ENCODE assay signal across 8 cellular contexts in the genomic region with DNA sequence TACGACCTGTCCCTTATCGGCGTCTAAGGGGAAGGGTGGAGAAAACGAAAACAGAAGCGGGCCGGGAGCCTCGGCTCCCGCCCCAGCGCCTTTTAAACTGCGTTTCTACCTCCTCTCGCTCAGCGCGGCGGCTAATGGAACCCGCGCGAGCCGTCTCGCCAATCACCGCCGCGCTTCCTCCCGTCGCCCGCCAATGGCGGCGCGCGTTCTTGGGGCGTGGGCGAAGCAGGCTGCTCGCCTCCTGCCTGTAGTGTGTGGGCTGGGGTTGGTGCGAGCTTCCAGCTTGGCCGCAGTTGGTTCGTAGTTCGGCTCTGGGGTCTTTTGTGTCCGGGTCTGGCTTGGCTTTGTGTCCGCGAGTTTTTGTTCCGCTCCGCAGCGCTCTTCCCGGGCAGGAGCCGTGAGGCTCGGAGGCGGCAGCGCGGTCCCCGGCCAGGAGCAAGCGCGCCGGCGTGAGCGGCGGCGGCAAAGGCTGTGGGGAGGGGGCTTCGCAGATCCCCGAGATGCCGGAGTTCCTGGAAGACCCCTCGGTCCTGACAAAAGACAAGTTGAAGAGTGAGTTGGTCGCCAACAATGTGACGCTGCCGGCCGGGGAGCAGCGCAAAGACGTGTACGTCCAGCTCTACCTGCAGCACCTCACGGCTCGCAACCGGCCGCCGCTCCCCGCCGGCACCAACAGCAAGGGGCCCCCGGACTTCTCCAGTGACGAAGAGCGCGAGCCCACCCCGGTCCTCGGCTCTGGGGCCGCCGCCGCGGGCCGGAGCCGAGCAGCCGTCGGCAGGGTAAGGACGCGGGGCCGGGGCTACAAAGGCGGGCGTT. TPM values are rescaled to one million over a fixed set of nuclear protein-coding genes. Genes with fewer than 3 reads are reported as not detected.
DNase-seq lines count a peak whose midpoint lies in the region; ATAC-seq, FAIRE-seq and TF ChIP-seq lines count a peak whose summit lies in the region.

A gene with protein sequence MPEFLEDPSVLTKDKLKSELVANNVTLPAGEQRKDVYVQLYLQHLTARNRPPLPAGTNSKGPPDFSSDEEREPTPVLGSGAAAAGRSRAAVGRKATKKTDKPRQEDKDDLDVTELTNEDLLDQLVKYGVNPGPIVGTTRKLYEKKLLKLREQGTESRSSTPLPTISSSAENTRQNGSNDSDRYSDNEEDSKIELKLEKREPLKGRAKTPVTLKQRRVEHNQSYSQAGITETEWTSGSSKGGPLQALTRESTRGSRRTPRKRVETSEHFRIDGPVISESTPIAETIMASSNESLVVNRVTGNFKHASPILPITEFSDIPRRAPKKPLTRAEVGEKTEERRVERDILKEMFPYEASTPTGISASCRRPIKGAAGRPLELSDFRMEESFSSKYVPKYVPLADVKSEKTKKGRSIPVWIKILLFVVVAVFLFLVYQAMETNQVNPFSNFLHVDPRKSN (plus strand): TSS at position 223 of the 816 bp plus-strand sequence. CDS start 278 bp downstream, at position 501.

- H3K9me3 ChIP-seq in endothelial cell of umbilical vein (replicated peaks; ENCODE audit: control insufficient read depth, insufficient read depth, low read length) (no peaks in the 10 kb centered on the region), mononuclear cell (ENCODE audit: low read depth, low read length) (no peaks in the 10 kb centered on the region)

- TSS peak; percentile 45 for BruUV-seq in endothelial cell of umbilical vein (replicated peaks; lab: Mats Ljungman, UMichigan)

- DNase-seq in DMS153 treated with DMSO at 0.1 percent for 48 hours (lab: John Stamatoyannopoulos, UW; ENCODE audit: unreplicated experiment) (peak; percentile 88), OCI-M2 (lab: John Stamatoyannopoulos, UW; ENCODE audit: unreplicated experiment) (peak; percentile 65), activated T-cell treated with anti-CD3 and anti-CD28 coated beads for 24 hours (ENCODE audit: low read depth) (peak; percentile 95), endothelial cell of umbilical vein (ENCODE audit: low read depth, low spot score) (peak; percentile 97)
- DNase-seq in stimulated activated CD8-positive, alpha-beta memory T cell treated with anti-CD3 and anti-CD28 coated beads, Interleukin-2, amount 100 ng/mL, for 48 hours (ENCODE audit: low read depth in 2 of 2), result peak; percentile 92 to 94

- H3K4me2 ChIP-seq in endothelial cell of umbilical vein (ENCODE audit: insufficient read depth, low read length), result peak within 1 kb of the TSS; percentile 100

- peaks cover 65% of the 10 kb centered on the region for H3K79me2 ChIP-seq in endothelial cell of umbilical vein (ENCODE audit: control insufficient read depth, insufficient read depth, low read length)

- dilution Hi-C loops in endothelial cell of umbilical vein (cut with MboI; ENCODE audit: extremely low pct_ligation_motif_present, low sequenced_read_pairs), result no loop called here

- TF ChIP-seq POLR2A in endothelial cell of umbilical vein (IDR thresholded peaks at IDR 0.05; ENCODE audit: low read depth, low read length), result peak; percentile 92

- H4K20me1 ChIP-seq in endothelial cell of umbilical vein (replicated peaks; ENCODE audit: control insufficient read depth, extremely low read depth, insufficient read depth, low read length), result no peaks in the 10 kb centered on the region

- H3K4me1 ChIP-seq in endothelial cell of umbilical vein (ENCODE audit: control insufficient read depth, extremely low read depth, insufficient read depth, low read length) (peaks cover 16% of the 10 kb centered on the region), mononuclear cell (ENCODE audit: insufficient read depth, low read length) (peaks cover 50% of the 10 kb centered on the region)

- peak within 1 kb of the TSS; percentile 93 for H2AFZ ChIP-seq in endothelial cell of umbilical vein (ENCODE audit: low read depth, low read length)

- TF ChIP-seq RAD21 in Ishikawa (IDR thresholded peaks at IDR 0.05; ENCODE audit: low read depth), result no peak

- CTCF ChIA-PET in endothelial cell of umbilical vein (lab: Charles Lee), result interaction anchor here (0.6 to 5.4 kb wide), 10 partner anchors 9 to 91 kb away, joined by 3 to 63 read pairs (median 4); no protein-coding TSS in a partner anchor

- POLR2A ChIA-PET in endothelial cell of umbilical vein (lab: Charles Lee), result interaction anchor here (0.6 to 0.7 kb wide), 3 partner anchors 33 to 128 kb away, joined by 3 to 6 read pairs (median 4); no protein-coding TSS in a partner anchor

- H3K27ac ChIP-seq in endothelial cell of umbilical vein (ENCODE audit: insufficient read depth, low read depth, low read length), result peak within 1 kb of the TSS; percentile 85

- TF ChIP-seq EP300 in Ishikawa (IDR thresholded peaks at IDR 0.05; ENCODE audit: borderline replicate concordance), result no peak

- H3K4me3 ChIP-seq in endothelial cell of umbilical vein (replicated peaks in 1 of 3; ENCODE audit: insufficient read depth in 1 of 3, low read depth in 1 of 3, low read length in 3 of 3) (peak within 1 kb of the TSS; percentile 60 to 99 (median 97)), mononuclear cell (ENCODE audit: low read length) (peak within 1 kb of the TSS; percentile 99)

- no peaks in the 10 kb centered on the region for H3K36me3 ChIP-seq in endothelial cell of umbilical vein (ENCODE audit: control insufficient read depth in 2 of 2, extremely low read depth in 1 of 2, insufficient read depth in 2 of 2, low read length in 2 of 2)

- no peaks in the 10 kb centered on the region for H3K9me1 ChIP-seq in endothelial cell of umbilical vein (replicated peaks; ENCODE audit: control insufficient read depth, extremely low read depth, insufficient read depth, low read length)

- ATAC-seq in GM21619 (IDR thresholded peaks at IDR 0.05; ENCODE audit: unreplicated experiment), result peak; percentile 68

- H3K27me3 ChIP-seq in endothelial cell of umbilical vein (ENCODE audit: control insufficient read depth in 2 of 2, insufficient read depth in 2 of 2, low read length in 2 of 2) (no peaks in the 10 kb centered on the region), mononuclear cell (ENCODE audit: insufficient read depth, low read length) (no peaks in the 10 kb centered on the region)

- intact Hi-C loops in endothelial cell of umbilical vein (cut with micrococcal nuclease), result loop anchor here (1.0 to 5.0 kb wide), 8 partner anchors 12 to 388 kb away; partner anchors contain the start of genes APAF1 and SLC25A3

- no peak for FAIRE-seq in endothelial cell of umbilical vein (lab: Jason Lieb, UNC)

- TF ChIP-seq CTCF in endothelial cell of umbilical vein (IDR thresholded peaks at IDR 0.05; ENCODE audit: extremely low read depth in 1 of 2, insufficient read depth in 1 of 2, low read depth in 1 of 2, low read length in 2 of 2), result peak in 1 of 2 donors; percentile 12

- H3K9ac ChIP-seq in endothelial cell of umbilical vein (replicated peaks; ENCODE audit: extremely low read depth, insufficient read depth, low read length), result peak within 1 kb of the TSS; percentile 94

TF ChIP-seq in Ishikawa, 13 proteins besides CTCF, POLR2A, EP300 and RAD21 (continues in another document):
- peak; percentile 38; the same call in 1 of the 2 replicates for TF ChIP-seq NFIC (IDR thresholded peaks at IDR 0.05)
- TF ChIP-seq ZBTB7A (IDR thresholded peaks at IDR 0.05; ENCODE audit: low read depth), result peak; percentile 82
- peak; percentile 80; the same call in 1 of the 2 replicates for TF ChIP-seq FOXM1 (IDR thresholded peaks at IDR 0.05; ENCODE audit: borderline replicate concordance, low read depth)
- TF ChIP-seq CEBPB (IDR thresholded peaks at IDR 0.05), result no peak

TF ChIP-seq in endothelial cell of umbilical vein, 7 proteins besides CTCF, POLR2A, EP300 and RAD21:
- peak; percentile 66 for TF ChIP-seq MYC (IDR thresholded peaks at IDR 0.05; ENCODE audit: low read depth, low read length)
- no peak for TF ChIP-seq EZH2 (IDR thresholded peaks at IDR 0.05; ENCODE audit: borderline replicate concordance, low read depth, low read length, severe bottlenecking)
- no peak for TF ChIP-seq FOS (IDR thresholded peaks at IDR 0.05; ENCODE audit: borderline replicate concordance, insufficient read depth, low read length)
- TF ChIP-seq, protein P1, sequence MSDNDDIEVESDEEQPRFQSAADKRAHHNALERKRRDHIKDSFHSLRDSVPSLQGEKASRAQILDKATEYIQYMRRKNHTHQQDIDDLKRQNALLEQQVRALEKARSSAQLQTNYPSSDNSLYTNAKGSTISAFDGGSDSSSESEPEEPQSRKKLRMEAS (IDR thresholded peaks at IDR 0.05; ENCODE audit: insufficient read depth, insufficient read length), result no peak
- TF ChIP-seq POLR2AphosphoS5 (IDR thresholded peaks at IDR 0.05; ENCODE audit: insufficient read depth, low read depth, low read length), result peak; percentile 97
- TF ChIP-seq GATA2 (IDR thresholded peaks at IDR 0.05; ENCODE audit: insufficient read depth, insufficient read length, low read depth, low read length), result no peak
- TF ChIP-seq JUN (IDR thresholded peaks at IDR 0.05; ENCODE audit: borderline replicate concordance, insufficient read depth, insufficient read length, low read depth), result no peak

RNA-seq across cellular contexts. Expression of the gene that starts here (rescaled TPM):
- total RNA-seq in endothelial cell of umbilical vein (139 and 150 TPM in 2 replicates), mononuclear cell (221 TPM)
- 19.5 and 27.8 TPM in 2 replicates for polyA plus RNA-seq in endothelial cell of umbilical vein
- polyA plus RNA-seq in endothelial cell of umbilical vein (2011; cell fraction: cytosol; rRNA removed), result 40.8 and 43.5 TPM in 2 replicates
- polyA plus RNA-seq in endothelial cell of umbilical vein (2011; cell fraction: nucleus; rRNA removed), result 44.9 and 71.1 TPM in 2 replicates
- polyA plus RNA-seq in endothelial cell of umbilical vein (2012), result 40.5 and 82.5 TPM in 2 replicates
- polyA minus RNA-seq in endothelial cell of umbilical vein, result 28.6 and 31.0 TPM in 2 replicates
- polyA minus RNA-seq in endothelial cell of umbilical vein (2011; cell fraction: cytosol; rRNA and poly(A)+ RNA removed), result 121 TPM
- 54.9 and 69.5 TPM in 2 replicates for polyA minus RNA-seq in endothelial cell of umbilical vein (2011; cell fraction: nucleus; rRNA and poly(A)+ RNA removed)

Comparison
In these comparisons a context has a peak if more than half of its experiments do, and no peak if none do; other contexts are left out.
1. Peak in every context shown above with its lines: DNase-seq, ATAC-seq, H3K4me3 ChIP-seq and H3K27ac ChIP-seq.